Comparison of ENCODE assay signal across 13 cellular contexts in genomic region chr6:134199848-134200606, GRCh38.
DNase-seq lines count a peak whose midpoint lies in the region; ATAC-seq and TF ChIP-seq lines count a peak whose summit lies in the region.
"Had no signal": no experiment of that assay in that cellular context is flagged by ENCODE, and none has a peak within 500 bp of the region (broad histone marks: within the 10 kb centered on the region; RNA-seq: fewer than 3 reads in every experiment).

No MANE protein-coding gene starts in this region.

- H3K27me3 Mint-ChIP-seq in endodermal cell (ENCODE audit: insufficient read depth): no peaks in the 10 kb centered on the region
- H3K27me3 Mint-ChIP-seq: activated CD4-positive, alpha-beta T cell treated with anti-CD3 and anti-CD28 coated beads for 36 hours had no signal

- H3K4me3 ChIP-seq in endodermal cell (ENCODE audit: low read length) (peak overlapping the region; percentile 23), stomach (no peak overlapping the region)
- H3K4me3 ChIP-seq: dorsolateral prefrontal cortex, mucosa of descending colon had no signal

- no peak for TF ChIP-seq CTCF in endodermal cell (conservative IDR thresholded peaks at IDR 0.05)
- no peak for TF ChIP-seq CTCF in stomach (IDR thresholded peaks at IDR 0.05)

- H3K27ac ChIP-seq in endodermal cell (ENCODE audit: low read depth, low read length) (no peak overlapping the region), stomach (no peak overlapping the region)

- H3K36me3 ChIP-seq in endodermal cell (ENCODE audit: control insufficient read depth, insufficient read depth, low read length): no peaks in the 10 kb centered on the region
- no peaks in the 10 kb centered on the region for H3K36me3 ChIP-seq in stomach

- H3K9me3 ChIP-seq in endodermal cell (ENCODE audit: control insufficient read depth, low read length) (peaks cover 3% of the 10 kb centered on the region), stomach (peaks cover 0 to 7% (median 3%) of the 10 kb centered on the region in 4 donors)
- H3K9me3 ChIP-seq: mucosa of descending colon had no signal

- H3K4me1 ChIP-seq in endodermal cell (ENCODE audit: control insufficient read depth, insufficient read depth, low read length) (peaks cover under 1% of the 10 kb centered on the region), stomach (peaks cover 0 to 10% (median 2%) of the 10 kb centered on the region in 4 donors)

- 95 to 97% methylated on average over 3 to 5 of the region's 5 CpGs for WGBS in endodermal cell (ENCODE audit: insufficient coverage in 1 of 2, insufficient read length in 1 of 2), 2 experiments
- WGBS in stomach, 5 donors: 40 to 68% (median 55%) methylated on average over 5 of the region's 5 CpGs

- H3K4me3 Mint-ChIP-seq in endodermal cell: no peak overlapping the region
- H3K4me3 Mint-ChIP-seq: activated CD4-positive, alpha-beta T cell treated with anti-CD3 and anti-CD28 coated beads for 36 hours had no signal

- H3K27ac Mint-ChIP-seq in endodermal cell: no peak overlapping the region
- H3K27ac Mint-ChIP-seq: activated CD4-positive, alpha-beta T cell treated with anti-CD3 and anti-CD28 coated beads for 36 hours had no signal

- H3K9me3 Mint-ChIP-seq in endodermal cell: peaks cover 4% of the 10 kb centered on the region

- ATAC-seq in GM21367 (IDR thresholded peaks at IDR 0.05; ENCODE audit: unreplicated experiment) (peak; percentile 52), GM21737 (IDR thresholded peaks at IDR 0.05; ENCODE audit: unreplicated experiment) (no peak)
- ATAC-seq: activated CD4-positive, alpha-beta T cell treated with anti-CD3 and anti-CD28 coated beads for 36 hours; mucosa of descending colon; stimulated activated naive CD8-positive, alpha-beta T cell treated with anti-CD3 and anti-CD28 coated beads, Interleukin-15, Interleukin-2, amounts not matched to agents 100 U/mL and 50 U/mL, for 24 hours had no signal

- H3K9ac ChIP-seq in endodermal cell (ENCODE audit: extremely low read depth, low read length, poor library complexity, severe bottlenecking): no peak overlapping the region

- intact Hi-C loops in stomach (cut with DNase I; ENCODE audit: low total_unique reads): no loop called here

- no peaks in the 10 kb centered on the region for H3K36me3 Mint-ChIP-seq in endodermal cell (ENCODE audit: low read depth)

- DNase-seq in DMS53 (lab: John Stamatoyannopoulos, UW) (peak; percentile 57), NCI-H1417 treated with DMSO at 0.1 percent for 48 hours (lab: John Stamatoyannopoulos, UW) (peak; percentile 36), endodermal cell (no peak), NCI-H2227 (lab: John Stamatoyannopoulos, UW; ENCODE audit: unreplicated experiment) (no peak), stomach (no peak), NCI-H1694 (lab: John Stamatoyannopoulos, UW) (no peak)
- DNase-seq: activated CD4-positive, alpha-beta T cell treated with anti-CD3 and anti-CD28 coated beads for 36 hours; dorsolateral prefrontal cortex; mucosa of descending colon; stimulated activated CD4-positive, alpha-beta T cell treated with anti-CD3 and anti-CD28 coated beads, Interleukin-4, amount 100 ng/mL, for 24 hours; stimulated activated naive CD8-positive, alpha-beta T cell treated with anti-CD3 and anti-CD28 coated beads, Interleukin-15, Interleukin-2, amounts not matched to agents 100 U/mL and 50 U/mL, for 24 hours had no signal

- H3K27me3 ChIP-seq in endodermal cell (ENCODE audit: control insufficient read depth, insufficient read depth, low read length, poor library complexity, severe bottlenecking) (no peaks in the 10 kb centered on the region), stomach (no peaks in the 10 kb centered on the region)
- H3K27me3 ChIP-seq: dorsolateral prefrontal cortex had no signal

- no peak for TF ChIP-seq POLR2A in stomach (IDR thresholded peaks at IDR 0.05)

- TF ChIP-seq EP300 in stomach (IDR thresholded peaks at IDR 0.05): no peak

- peaks cover 14% of the 10 kb centered on the region for H3K4me1 Mint-ChIP-seq in endodermal cell

Comparison
In these comparisons a context has a peak if more than half of its experiments do, and no peak if none do; other contexts are left out.
1. DNase-seq: peak in DMS53 (single experiment) and NCI-H1417 treated with DMSO at 0.1 percent for 48 hours (single experiment); none in endodermal cell (single experiment), NCI-H2227 (single experiment), stomach (single experiment) and NCI-H1694 (single experiment).